In the genomic region with DNA sequence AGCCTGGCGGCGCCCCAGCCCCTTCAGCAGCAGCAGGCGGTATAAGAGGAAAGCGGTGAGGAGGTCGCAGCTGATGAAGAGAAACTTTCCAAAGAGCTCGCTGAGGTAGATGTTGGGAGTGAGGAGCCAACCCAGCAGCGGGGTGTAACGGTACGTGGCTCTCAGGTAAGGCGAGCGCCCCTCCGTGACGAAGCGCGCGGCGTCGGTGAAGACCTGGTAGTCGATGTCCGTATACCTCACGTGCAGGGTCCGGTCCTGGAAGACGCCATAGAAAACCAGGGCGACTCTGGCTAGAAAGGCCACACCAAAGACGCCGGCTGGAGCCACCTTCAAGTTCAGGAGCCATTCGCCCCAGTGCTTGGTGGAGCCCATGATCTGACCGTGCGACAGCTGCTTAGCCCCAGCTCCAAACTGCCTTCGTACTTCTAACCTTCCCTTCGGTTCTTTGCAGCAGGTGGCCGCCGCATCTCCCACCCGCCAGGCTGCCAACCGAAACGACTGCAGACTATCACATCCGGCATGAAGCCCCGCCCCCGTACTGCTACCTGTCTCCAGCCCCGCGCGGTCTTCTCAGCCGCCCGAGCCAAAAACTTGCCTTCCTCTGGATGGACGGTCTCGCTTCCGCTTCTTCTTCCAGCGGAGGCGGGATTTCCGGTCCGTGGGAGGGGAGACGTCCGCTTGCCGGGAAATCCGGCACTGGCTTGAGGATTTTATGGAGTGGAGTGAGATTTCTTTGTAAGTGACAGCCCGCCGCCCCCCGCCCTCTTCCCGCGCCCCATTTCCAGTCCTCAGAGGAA, we compare ENCODE assay signal across 8 cellular contexts. TPM values are rescaled to one million over a fixed set of nuclear protein-coding genes. Genes with fewer than 3 reads are reported as not detected.
A peak's percentile ranks its signal among the peaks of the same experiment; 100 is the strongest.
DNase-seq lines count a peak whose midpoint lies in the region; FAIRE-seq and TF ChIP-seq lines count a peak whose summit lies in the region.

A gene (minus strand): TSS at position 623 of the 797 bp plus-strand sequence. CDS start 251 bp downstream, at position 372.

- peaks cover 25% of the 10 kb centered on the region for H3K27me3 Mint-ChIP-seq in neural crest cell (ENCODE audit: low read depth)

- H3K9me3 Mint-ChIP-seq in neural crest cell, result no peaks in the 10 kb centered on the region

- intact Hi-C loops in stomach (cut with DNase I; ENCODE audit: low total_unique reads), result no loop called here

- no peak for TF ChIP-seq POLR2A in stomach (IDR thresholded peaks at IDR 0.05)

- H3K4me1 ChIP-seq in MM.1S (ENCODE audit: low read length), result peaks cover 26% of the 10 kb centered on the region
- peaks cover 10 to 44% (median 30%) of the 10 kb centered on the region in 4 donors for H3K4me1 ChIP-seq in stomach

- TF ChIP-seq CTCF in MM.1S (IDR thresholded peaks at IDR 0.05; ENCODE audit: low read length), result no peak
- TF ChIP-seq CTCF in fibroblast of villous mesenchyme (IDR thresholded peaks at IDR 0.05; ENCODE audit: insufficient read depth, low read depth, low read length), result no peak
- TF ChIP-seq CTCF in neural crest cell (conservative IDR thresholded peaks at IDR 0.05), result no peak
- no peak for TF ChIP-seq CTCF in stomach (IDR thresholded peaks at IDR 0.05)

- H3K27me3 ChIP-seq in MM.1S (replicated peaks; ENCODE audit: insufficient read depth, low read length), result no peaks in the 10 kb centered on the region
- no peaks in the 10 kb centered on the region for H3K27me3 ChIP-seq in stomach

- peaks cover 27% of the 10 kb centered on the region for H3K79me2 ChIP-seq in MM.1S (ENCODE audit: low read length)

- peaks cover 27% of the 10 kb centered on the region for H3K4me1 Mint-ChIP-seq in neural crest cell

- H3F3A ChIP-seq in MM.1S (ENCODE audit: insufficient read depth, low read length), result peaks cover 11% of the 10 kb centered on the region

- TF ChIP-seq EP300 in stomach (IDR thresholded peaks at IDR 0.05), result no peak

- FAIRE-seq in G401.6 (lab: Jason Lieb, UNC), result peak; percentile 51

- no peaks in the 10 kb centered on the region for H3K36me3 Mint-ChIP-seq in neural crest cell (ENCODE audit: low read depth)

- H3K36me3 ChIP-seq in MM.1S (replicated peaks; ENCODE audit: insufficient read depth, low read length) (no peaks in the 10 kb centered on the region), stomach (no peaks in the 10 kb centered on the region)

- 0% methylated on average over 54 to 60 of the region's 60 CpGs for WGBS in stomach, 5 donors

- H4K20me1 ChIP-seq in MM.1S (ENCODE audit: insufficient read depth, low read length), result no peaks in the 10 kb centered on the region

- peak within 1 kb of the TSS; percentile 62 for H3K27ac ChIP-seq in MM.1S (ENCODE audit: low read length)
- H3K27ac ChIP-seq in stomach, result peak within 1 kb of the TSS; percentile 73 to 86 (median 82)

- peak within 1 kb of the TSS; percentile 95 for H3K4me3 Mint-ChIP-seq in neural crest cell

- peak within 1 kb of the TSS; percentile 70 for H3K9ac ChIP-seq in MM.1S (ENCODE audit: low read length)

- no peaks in the 10 kb centered on the region for H3K9me2 ChIP-seq in MM.1S (replicated peaks; ENCODE audit: insufficient read depth, low read length)

- no peaks in the 10 kb centered on the region for H3K9me3 ChIP-seq in MM.1S (replicated peaks; ENCODE audit: insufficient read depth, low read length)
- no peaks in the 10 kb centered on the region for H3K9me3 ChIP-seq in stomach

- H3K4me2 ChIP-seq in MM.1S (ENCODE audit: low read depth, low read length), result peak within 1 kb of the TSS; percentile 85

- H3K4me3 ChIP-seq in MM.1S (ENCODE audit: low read length) (peak within 1 kb of the TSS; percentile 80), fibroblast of villous mesenchyme (ENCODE audit: low read depth, low read length) (peak within 1 kb of the TSS; percentile 93), stomach (peak within 1 kb of the TSS; percentile 71 to 91 (median 78))

- DNase-seq in HCEC 1CT, result peak; percentile 78
- DNase-seq in MM.1S, result peak; percentile 99
- peak; percentile 91 for DNase-seq in SHP77 treated with DMSO at 0.1 percent for 48 hours (lab: John Stamatoyannopoulos, UW)
- DNase-seq in activated gamma-delta T cell treated with Interleukin-2 at 50 U/mL for 16 hours, result peak; percentile 95
- peak; percentile 84 for DNase-seq in fibroblast of villous mesenchyme (ENCODE audit: low read depth)
- DNase-seq in neural crest cell (ENCODE audit: low read depth, low spot score), result peak; percentile 87
- peak; percentile 97 for DNase-seq in stomach

- H3K27ac Mint-ChIP-seq in neural crest cell (ENCODE audit: unreplicated experiment), result peak within 1 kb of the TSS; percentile 95

- H2AFZ ChIP-seq in MM.1S (ENCODE audit: low read length), result peak within 1 kb of the TSS; percentile 88

RNA-seq across cellular contexts. Expression of the gene that starts here (rescaled TPM):
- total RNA-seq in fibroblast of villous mesenchyme (4.2 and 6.0 TPM in 2 replicates), neural crest cell (9.7 and 9.9 TPM in 2 replicates), stomach (1 to 10 TPM; 3.5 to 8.7 (median 6.6) TPM)
- polyA plus RNA-seq in stomach, result 1 to 10 TPM in 2 of 3 donors, under 1 TPM in 1; 0.76 to 3.4 (median 1.6) TPM

Comparison
In these comparisons a context has a peak if more than half of its experiments do, and no peak if none do; other contexts are left out.
1. Peak in every context shown above with its lines: DNase-seq, H3K4me3 ChIP-seq and H3K27ac ChIP-seq.